20 cellular contexts compared by ENCODE assay signal in genomic region chr7:100095289-100095688, GRCh38. TPM values are rescaled to one million over a fixed set of nuclear protein-coding genes. Genes with fewer than 3 reads are reported as not detected.
DNase-seq lines count a peak whose midpoint lies in the region; ATAC-seq, FAIRE-seq and TF ChIP-seq lines count a peak whose summit lies in the region.
"Had no signal": no experiment of that assay in that cellular context is flagged by ENCODE, and none has a peak within 500 bp of the region (broad histone marks: within the 10 kb centered on the region; RNA-seq: fewer than 3 reads in every experiment).

No MANE protein-coding gene starts in this region.

- H3K4me3 ChIP-seq in BLaER1 = no peak overlapping the region
- H3K4me3 ChIP-seq in mesenchymal stem cell (ENCODE audit: insufficient read depth in 1 of 2, low read depth in 1 of 2, low read length in 2 of 2) = no peak overlapping the region
- H3K4me3 ChIP-seq: SJCRH30, thyroid gland had no signal

- no peak overlapping the region for H2BK120ac ChIP-seq in mesenchymal stem cell (ENCODE audit: low read depth, low read length)

- H3K9me3 Mint-ChIP-seq in activated CD8-positive, alpha-beta T cell treated with anti-CD3 and anti-CD28 coated beads for 36 hours = no peaks in the 10 kb centered on the region
- H3K9me3 Mint-ChIP-seq: IgD-negative memory B cell, naive B cell had no signal

- intact Hi-C loops in activated CD8-positive, alpha-beta T cell treated with anti-CD3 and anti-CD28 coated beads for 36 hours (cut with micrococcal nuclease) = no loop called here

- H3K23ac ChIP-seq in mesenchymal stem cell (ENCODE audit: low read length in 2 of 2) = no peak overlapping the region

- 87% methylated on average over 9 of the region's 9 CpGs for WGBS in mesenchymal stem cell

- H3K18ac ChIP-seq in mesenchymal stem cell (ENCODE audit: low read depth in 1 of 2, low read length in 2 of 2) = no peak overlapping the region

- H3K9ac ChIP-seq in BLaER1 (peak overlapping the region; percentile 59; the same call in 1 of the 2 replicates), mesenchymal stem cell (ENCODE audit: low read length) (no peak overlapping the region)

- H3K36me3 Mint-ChIP-seq in activated CD8-positive, alpha-beta T cell treated with anti-CD3 and anti-CD28 coated beads for 36 hours (ENCODE audit: low read depth) = peaks cover 84% of the 10 kb centered on the region

- peaks cover 52% of the 10 kb centered on the region for H3K4me1 ChIP-seq in BLaER1
- peaks cover 12% of the 10 kb centered on the region for H3K4me1 ChIP-seq in mesenchymal stem cell (ENCODE audit: control insufficient read depth, insufficient read depth, low read depth, low read length)

- H3K27me3 ChIP-seq in BLaER1 (no peaks in the 10 kb centered on the region), mesenchymal stem cell (ENCODE audit: control insufficient read depth in 1 of 2, insufficient read depth in 1 of 2, low read length in 2 of 2) (no peaks in the 10 kb centered on the region)
- H3K27me3 ChIP-seq: SJCRH30, thyroid gland had no signal

- no peak for TF ChIP-seq POLR2A in GM12891 (IDR thresholded peaks at IDR 0.05; ENCODE audit: low read depth, low read length)

- H3K27ac Mint-ChIP-seq in activated CD8-positive, alpha-beta T cell treated with anti-CD3 and anti-CD28 coated beads for 36 hours = peak overlapping the region; percentile 5

- no peak for ATAC-seq in activated CD8-positive, alpha-beta T cell treated with anti-CD3 and anti-CD28 coated beads for 36 hours
- no peak for ATAC-seq in HG03460 (IDR thresholded peaks at IDR 0.05; ENCODE audit: unreplicated experiment)
- ATAC-seq in HG03025 (IDR thresholded peaks at IDR 0.05; ENCODE audit: low FRiP score, unreplicated experiment) = no peak
- no peak for ATAC-seq in HG02870 (IDR thresholded peaks at IDR 0.05; ENCODE audit: unreplicated experiment)

- no peak overlapping the region for H3K4ac ChIP-seq in mesenchymal stem cell (ENCODE audit: low read depth in 1 of 2, low read length in 2 of 2)

- no peaks in the 10 kb centered on the region for H3K27me3 Mint-ChIP-seq in activated CD8-positive, alpha-beta T cell treated with anti-CD3 and anti-CD28 coated beads for 36 hours
- H3K27me3 Mint-ChIP-seq: IgD-negative memory B cell, naive B cell, progenitor cell of endocrine pancreas had no signal

- H3K4me2 ChIP-seq in BLaER1 (no peak overlapping the region), mesenchymal stem cell (ENCODE audit: low read length, poor library complexity, severe bottlenecking) (no peak overlapping the region)

- DNase-seq in GM12891 (ENCODE audit: insufficient read length, low spot score) (no peak), mesenchymal stem cell (no peak)
- no peak for DNase-seq in activated CD8-positive, alpha-beta T cell treated with anti-CD3 and anti-CD28 coated beads for 36 hours
- DNase-seq: activated CD4-positive, alpha-beta T cell treated with anti-CD3 and anti-CD28 coated beads, Interleukin-2, amount 50 U/mL, for 1 hour; activated gamma-delta T cell treated with Interleukin-2 at 50 U/mL for 16 hours; effector memory CD4-positive, alpha-beta T cell; naive B cell; NCI-H187; NCI-H226; SJCRH30; stimulated activated CD4-positive, alpha-beta T cell treated with anti-CD3 and anti-CD28 coated beads, Interleukin-1b, Interleukin-23, amount 100 ng/mL, for 48 hours; stimulated activated naive CD4-positive, alpha-beta T cell; thyroid gland had no signal

- no peak for TF ChIP-seq CTCF in activated CD8-positive, alpha-beta T cell treated with anti-CD3 and anti-CD28 coated beads for 36 hours (IDR thresholded peaks at IDR 0.05)

- no peak overlapping the region for H2AK5ac ChIP-seq in mesenchymal stem cell (ENCODE audit: low read length, severe bottlenecking)

- POLR2A ChIA-PET in activated CD8-positive, alpha-beta T cell treated with anti-CD3 and anti-CD28 coated beads for 36 hours (lab: Charles Lee) = interaction anchor here (0.7 to 3.2 kb wide), 11 partner anchors 9 to 339 kb away, joined by 3 to 12 read pairs (median 5); partner anchors contain the start of gene PVRIG

- H3K4me1 Mint-ChIP-seq in activated CD8-positive, alpha-beta T cell treated with anti-CD3 and anti-CD28 coated beads for 36 hours (ENCODE audit: low read depth) = peaks cover 55% of the 10 kb centered on the region

- CTCF ChIA-PET in activated CD8-positive, alpha-beta T cell treated with anti-CD3 and anti-CD28 coated beads for 36 hours (lab: Charles Lee) = interaction anchor here (0.9 kb wide), 1 partner anchor 78 kb away, joined by 3 read pairs; no protein-coding TSS in a partner anchor

- H4K20me1 ChIP-seq in BLaER1 = peaks cover 95% of the 10 kb centered on the region

- H2BK5ac ChIP-seq in mesenchymal stem cell (ENCODE audit: low read depth, low read length, poor library complexity, severe bottlenecking) = no peak overlapping the region

- H3K4me3 Mint-ChIP-seq in activated CD8-positive, alpha-beta T cell treated with anti-CD3 and anti-CD28 coated beads for 36 hours = no peak overlapping the region

- no peak for FAIRE-seq in GM12891 (lab: Jason Lieb, UNC)

- H3K9me3 ChIP-seq in BLaER1 = no peaks in the 10 kb centered on the region
- H3K9me3 ChIP-seq in mesenchymal stem cell (ENCODE audit: control insufficient read depth, low read length) = no peaks in the 10 kb centered on the region
- H3K9me3 ChIP-seq: SJCRH30, thyroid gland had no signal

- H3K27ac ChIP-seq in BLaER1 = no peak overlapping the region
- no peak overlapping the region for H3K27ac ChIP-seq in mesenchymal stem cell (ENCODE audit: low read length, poor library complexity, severe bottlenecking)
- H3K27ac ChIP-seq: HL-60, SJCRH30, thyroid gland had no signal

- H3K14ac ChIP-seq in mesenchymal stem cell (ENCODE audit: low read length in 2 of 2) = peak overlapping the region in 1 of 2 experiments; percentile 32

- peaks cover 97% of the 10 kb centered on the region for H3K36me3 ChIP-seq in BLaER1
- peaks cover 82 to 91% of the 10 kb centered on the region in 2 experiments for H3K36me3 ChIP-seq in mesenchymal stem cell (ENCODE audit: control insufficient read depth in 1 of 2, insufficient read depth in 2 of 2, low read depth in 1 of 2, low read length in 2 of 2)

- H4K8ac ChIP-seq in mesenchymal stem cell (ENCODE audit: low read length) = peak overlapping the region; percentile 16

- no peak overlapping the region for H4K91ac ChIP-seq in mesenchymal stem cell (ENCODE audit: low read length)

- peaks cover 39% of the 10 kb centered on the region for H3K79me1 ChIP-seq in mesenchymal stem cell (replicated peaks; ENCODE audit: low read length, poor library complexity, severe bottlenecking)

- H2BK12ac ChIP-seq in mesenchymal stem cell (ENCODE audit: low read length in 2 of 2) = no peak overlapping the region

- no peak overlapping the region for H2AFZ ChIP-seq in mesenchymal stem cell (ENCODE audit: low read depth, low read length)

- H2BK15ac ChIP-seq in mesenchymal stem cell (ENCODE audit: low read depth, poor library complexity, severe bottlenecking) = no peak overlapping the region

TF ChIP-seq in GM12891, 5 proteins besides CTCF, POLR2A, EP300 and RAD21:
- TF ChIP-seq POU2F2 (IDR thresholded peaks at IDR 0.05; ENCODE audit: low read depth, low read length) (no peak), POLR2AphosphoS5 (IDR thresholded peaks at IDR 0.05; ENCODE audit: low read depth, low read length) (peak; percentile 55)

RNA-seq across cellular contexts. Expression of gene MCM7, which starts 5.9 kb away (rescaled TPM):
- 180 TPM for polyA plus RNA-seq in GM12891 (2012; ENCODE audit: low read depth, missing spikeins)
- total RNA-seq in activated CD8-positive, alpha-beta T cell treated with anti-CD3 and anti-CD28 coated beads for 36 hours = 100 to 1,000 TPM; 456 to 476 TPM
- 37.4 TPM for polyA plus RNA-seq in mesenchymal stem cell (2013, experiment 1 of 2)
- 35.4 TPM for polyA plus RNA-seq in mesenchymal stem cell (2013, experiment 2 of 2)

RNA-seq across cellular contexts. Expression of gene AP4M1, which starts 6.2 kb away (rescaled TPM):
- polyA plus RNA-seq in GM12891 (2012; ENCODE audit: low read depth, missing spikeins) = 9.1 TPM
- total RNA-seq in activated CD8-positive, alpha-beta T cell treated with anti-CD3 and anti-CD28 coated beads for 36 hours = 10 to 100 TPM in 1 of 2 experiments, 1 to 10 TPM in 1; 9.8 to 10.9 TPM
- polyA plus RNA-seq in mesenchymal stem cell (2013, experiment 1 of 2) = 28.0 TPM
- 25.3 TPM for polyA plus RNA-seq in mesenchymal stem cell (2013, experiment 2 of 2)

RNA-seq across cellular contexts. Expression of gene COPS6, which starts 6.5 kb away (rescaled TPM):
- polyA plus RNA-seq in GM12891 (2012; ENCODE audit: low read depth, missing spikeins) = 80.2 TPM
- total RNA-seq in activated CD8-positive, alpha-beta T cell treated with anti-CD3 and anti-CD28 coated beads for 36 hours = 10 to 100 TPM; 81.3 to 86.3 TPM
- 239 TPM for polyA plus RNA-seq in mesenchymal stem cell (2013, experiment 1 of 2)
- polyA plus RNA-seq in mesenchymal stem cell (2013, experiment 2 of 2) = 239 TPM

RNA-seq across cellular contexts. Expression of gene ZNF3, which starts 13.8 kb away (rescaled TPM):
- polyA plus RNA-seq in GM12891 (2012; ENCODE audit: low read depth, missing spikeins) = 17.4 TPM
- total RNA-seq in activated CD8-positive, alpha-beta T cell treated with anti-CD3 and anti-CD28 coated beads for 36 hours = 10 to 100 TPM; 16.4 to 18.9 TPM
- 27.8 TPM for polyA plus RNA-seq in mesenchymal stem cell (2013, experiment 1 of 2)
- 28.1 TPM for polyA plus RNA-seq in mesenchymal stem cell (2013, experiment 2 of 2)

RNA-seq across cellular contexts. Expression of gene TAF6, which starts 23.9 kb away (rescaled TPM):
- 23.2 TPM for polyA plus RNA-seq in GM12891 (2012; ENCODE audit: low read depth, missing spikeins)
- total RNA-seq in activated CD8-positive, alpha-beta T cell treated with anti-CD3 and anti-CD28 coated beads for 36 hours = 10 to 100 TPM; 48.6 to 55.3 TPM
- 56.7 TPM for polyA plus RNA-seq in mesenchymal stem cell (2013, experiment 1 of 2)
- polyA plus RNA-seq in mesenchymal stem cell (2013, experiment 2 of 2) = 55.4 TPM
